1 cellular context compared by ENCODE assay signal in genomic region chr17:4557626-4558310, GRCh38.
TF ChIP-seq lines count a peak whose summit lies in the region.

No MANE protein-coding gene starts in this region.

TF ChIP-seq in WTC11, 78 proteins besides CTCF, POLR2A, EP300 and RAD21:
- TF ChIP-seq E2F5 (CRISPR knock-in tag; IDR thresholded peaks at IDR 0.05): no peak
